10 cellular contexts compared by ENCODE assay signal in the genomic region with DNA sequence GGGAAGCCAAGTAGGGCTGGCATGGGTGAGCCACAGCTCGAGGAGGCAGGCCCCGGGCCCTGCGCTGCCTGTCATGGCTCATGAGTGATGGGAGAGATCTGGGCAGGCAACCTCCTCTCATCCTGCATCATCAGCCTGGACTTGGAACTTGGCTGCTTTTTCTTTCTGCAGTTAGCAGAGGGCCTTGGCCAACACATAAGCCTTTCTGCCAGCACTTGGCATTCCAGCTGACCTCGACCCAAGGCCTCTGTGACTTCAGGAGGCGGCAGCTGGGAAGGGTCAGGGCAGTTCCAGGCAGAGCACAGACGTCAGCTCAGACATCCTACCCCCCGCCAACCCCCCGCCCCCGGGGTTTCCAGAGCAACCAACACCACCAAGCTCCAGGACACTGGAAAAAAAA. TPM values are rescaled to one million over a fixed set of nuclear protein-coding genes. Genes with fewer than 3 reads are reported as not detected.
A peak's percentile ranks its signal among the peaks of the same experiment; 100 is the strongest.
DNase-seq lines count a peak whose midpoint lies in the region; ATAC-seq and TF ChIP-seq lines count a peak whose summit lies in the region.
"Had no signal": no experiment of that assay in that cellular context is flagged by ENCODE, and none has a peak within 500 bp of the region (broad histone marks: within the 10 kb centered on the region; RNA-seq: fewer than 3 reads in every experiment).

No MANE protein-coding gene starts in this region.

- TF ChIP-seq CTCF in heart right ventricle (IDR thresholded peaks at IDR 0.05): no peak

- H3K4me3 ChIP-seq in heart right ventricle: no peak overlapping the region

- peak overlapping the region in 9 of 10 donors; percentile 8 to 66 (median 57) for H3K27ac ChIP-seq in heart right ventricle

- WGBS in heart right ventricle, 2 donors: 33 to 43% methylated on average over 9 of the region's 9 CpGs

- no peaks in the 10 kb centered on the region for H3K9me3 ChIP-seq in heart right ventricle

- intact Hi-C loops in heart right ventricle (cut with DNase I) (loop anchor here in 7 of 10 donors (2.0 to 10.0 kb wide), 10 partner anchors 50 to 344 kb away; no protein-coding TSS in a partner anchor), sciatic nerve (cut with DNase I) (no loop called here)

- DNase-seq in Ammon's horn (ENCODE audit: low spot score): peak; percentile 48
- DNase-seq in amniotic epithelial cell (ENCODE audit: low read depth): peak; percentile 85
- DNase-seq in heart right ventricle: peak; percentile 75 to 78
- peak; percentile 80 for DNase-seq in sciatic nerve (ENCODE audit: low spot score)
- no peak for DNase-seq in NCI-H1417 treated with DMSO at 0.1 percent for 48 hours (lab: John Stamatoyannopoulos, UW)
- no peak for DNase-seq in GM19238 (ENCODE audit: insufficient read length, low spot score)
- no peak for DNase-seq in stimulated activated CD4-positive, alpha-beta T cell treated with anti-CD3 and anti-CD28 coated beads, Interleukin-12 subunit alpha, Interleukin-12 subunit beta, amount 100 ng/mL, for 4 hours
- DNase-seq: activated naive CD4-positive, alpha-beta T cell; CD4-positive, alpha-beta T cell had no signal

- peaks cover 0 to 16% (median 0%) of the 10 kb centered on the region in 7 donors for H3K27me3 ChIP-seq in heart right ventricle

- ATAC-seq in heart right ventricle (peak; percentile 62 to 95 (median 78)), sciatic nerve (peak; percentile 77), HG03378 (IDR thresholded peaks at IDR 0.05; ENCODE audit: unreplicated experiment) (no peak)

- H3K36me3 ChIP-seq in heart right ventricle: peaks cover 0 to 38% (median 0%) of the 10 kb centered on the region in 9 donors

- peaks cover 14 to 59% (median 53%) of the 10 kb centered on the region in 9 donors for H3K4me1 ChIP-seq in heart right ventricle

RNA-seq across cellular contexts. Expression of gene S1PR3, which starts 7.6 kb away (rescaled TPM):
- total RNA-seq in heart right ventricle (10 to 100 TPM in 7 of 10 donors, 1 to 10 TPM in 3; 3.6 to 61.6 (median 13.1) TPM), sciatic nerve (16.9 TPM)
- polyA plus RNA-seq in heart right ventricle: 10 to 100 TPM; 12.7 to 13.9 TPM

Comparison
In these comparisons a context has a peak if more than half of its experiments do, and no peak if none do; other contexts are left out.
1. DNase-seq: peak in Ammon's horn (single experiment), amniotic epithelial cell (single experiment), heart right ventricle (2 of 2) and sciatic nerve (single experiment); none in NCI-H1417 treated with DMSO at 0.1 percent for 48 hours (single experiment), GM19238 (single experiment) and stimulated activated CD4-positive, alpha-beta T cell treated with anti-CD3 and anti-CD28 coated beads, Interleukin-12 subunit alpha, Interleukin-12 subunit beta, amount 100 ng/mL, for 4 hours (single experiment).